Comparison of ENCODE assay signal across 8 cellular contexts in the genomic region with DNA sequence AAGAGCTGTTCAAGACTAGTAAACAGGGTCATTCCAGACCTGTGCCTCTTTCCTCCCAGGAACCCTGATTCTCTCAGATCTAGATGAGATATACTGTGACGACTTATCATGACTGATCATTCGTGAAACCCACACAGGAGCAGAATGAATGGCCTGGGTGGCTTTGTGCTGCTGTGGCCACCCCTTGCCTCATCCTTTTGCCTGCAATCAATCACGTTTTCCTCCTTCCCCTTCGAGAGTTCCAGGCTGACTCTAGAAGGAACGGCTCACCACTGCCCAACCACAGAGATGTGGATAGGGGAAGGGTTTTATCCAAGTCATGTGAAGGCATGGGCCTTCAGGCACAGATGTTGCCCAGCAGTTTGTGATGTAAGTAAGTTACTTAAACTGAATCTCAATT. TPM values are rescaled to one million over a fixed set of nuclear protein-coding genes. Genes with fewer than 3 reads are reported as not detected.
DNase-seq lines count a peak whose midpoint lies in the region; ATAC-seq and TF ChIP-seq lines count a peak whose summit lies in the region.

No MANE protein-coding gene starts in this region.

- no peak for DNase-seq in CD8-positive, alpha-beta memory T cell
- peak; percentile 87 for DNase-seq in SIG-M5 (lab: John Stamatoyannopoulos, UW)
- DNase-seq in fibroblast of lung (ENCODE audit: low read depth in 2 of 2), result peak; percentile 47 to 57
- DNase-seq in stimulated activated CD4-positive, alpha-beta T cell treated with anti-CD3 and anti-CD28 coated beads, Interleukin-1b, Interleukin-23, amount 100 ng/mL, for 48 hours, result peak; percentile 84
- no peak for DNase-seq in RKO (ENCODE audit: low spot score)
- no peak for DNase-seq in GOT3 (lab: John Stamatoyannopoulos, UW)
- DNase-seq in NCI-H187 treated with DMSO at 0.1 percent for 48 hours (lab: John Stamatoyannopoulos, UW), result no peak

- H3K4me3 ChIP-seq in CD8-positive, alpha-beta memory T cell (ENCODE audit: low read length), result peak overlapping the region; percentile 35
- no peak overlapping the region for H3K4me3 ChIP-seq in fibroblast of lung (replicated peaks in 1 of 4; ENCODE audit: control extremely low read depth in 1 of 4, insufficient read depth in 1 of 4, low read depth in 3 of 4, low read length in 4 of 4)

- peaks cover 7% of the 10 kb centered on the region for H4K20me1 ChIP-seq in fibroblast of lung (ENCODE audit: control insufficient read depth, extremely low read depth, insufficient read depth, low read length)

- peak overlapping the region; percentile 92 to 99 (median 97) for H3K27ac Mint-ChIP-seq in CD8-positive, alpha-beta memory T cell

- H3K27me3 Mint-ChIP-seq in CD8-positive, alpha-beta memory T cell, result no peaks in the 10 kb centered on the region

- ATAC-seq in GM21529 (IDR thresholded peaks at IDR 0.05; ENCODE audit: unreplicated experiment), result peak; percentile 29

- H3K9ac ChIP-seq in fibroblast of lung (ENCODE audit: insufficient read depth, low read length), result no peak overlapping the region

- POLR2A ChIA-PET in CD8-positive, alpha-beta memory T cell (lab: Charles Lee), result no interaction called here

- H3K9me3 ChIP-seq in CD8-positive, alpha-beta memory T cell (ENCODE audit: low read length), result no peaks in the 10 kb centered on the region
- H3K9me3 ChIP-seq in fibroblast of lung (ENCODE audit: control insufficient read depth, insufficient read depth, low read depth, low read length), result no peaks in the 10 kb centered on the region

- no peak for TF ChIP-seq CTCF in fibroblast of lung (conservative IDR thresholded peaks at IDR 0.05 in 1 of 2, IDR thresholded peaks at IDR 0.05 in 1 of 2; ENCODE audit: low read depth in 1 of 2, low read length in 2 of 2)

- CTCF ChIA-PET in CD8-positive, alpha-beta memory T cell (lab: Charles Lee), result interaction anchor here (1.4 to 6.1 kb wide), 6 partner anchors 11 to 71 kb away, joined by 3 to 68 read pairs (median 8); no protein-coding TSS in a partner anchor

- H3K27ac ChIP-seq in CD8-positive, alpha-beta memory T cell (ENCODE audit: low read depth, low read length), result peak overlapping the region; percentile 64
- peak overlapping the region; percentile 72 for H3K27ac ChIP-seq in fibroblast of lung (ENCODE audit: insufficient read depth, low read length)

- no peaks in the 10 kb centered on the region for H3K27me3 ChIP-seq in CD8-positive, alpha-beta memory T cell (ENCODE audit: insufficient read depth, low read length, poor library complexity, severe bottlenecking)
- no peaks in the 10 kb centered on the region for H3K27me3 ChIP-seq in fibroblast of lung (ENCODE audit: control insufficient read depth, insufficient read depth, low read length)

- H3K4me3 Mint-ChIP-seq in CD8-positive, alpha-beta memory T cell, result peak overlapping the region; percentile 51 to 85 (median 74)

- no peaks in the 10 kb centered on the region for H3K9me3 Mint-ChIP-seq in CD8-positive, alpha-beta memory T cell

- H3K79me2 ChIP-seq in fibroblast of lung (ENCODE audit: control insufficient read depth, insufficient read depth, low read length), result peaks cover 99% of the 10 kb centered on the region

- peak overlapping the region; percentile 28 for H3K4me2 ChIP-seq in fibroblast of lung (ENCODE audit: extremely low read depth, insufficient read depth, low read length)

- peaks cover 0 to 35% (median 9%) of the 10 kb centered on the region in 3 donors for H3K36me3 Mint-ChIP-seq in CD8-positive, alpha-beta memory T cell

- no peak overlapping the region for H2AFZ ChIP-seq in fibroblast of lung (ENCODE audit: low read length)

- H3K4me1 ChIP-seq in CD8-positive, alpha-beta memory T cell (ENCODE audit: insufficient read depth, low read length), result peaks cover 94% of the 10 kb centered on the region
- peaks cover 40% of the 10 kb centered on the region for H3K4me1 ChIP-seq in fibroblast of lung (ENCODE audit: control insufficient read depth, extremely low read depth, insufficient read depth, low read length)

- peaks cover 93 to 98% (median 98%) of the 10 kb centered on the region in 3 donors for H3K4me1 Mint-ChIP-seq in CD8-positive, alpha-beta memory T cell

- H3K36me3 ChIP-seq in CD8-positive, alpha-beta memory T cell (ENCODE audit: insufficient read depth, low read length), result peaks cover 13% of the 10 kb centered on the region
- H3K36me3 ChIP-seq in fibroblast of lung (ENCODE audit: control insufficient read depth, insufficient read depth, low read length), result peaks cover 4% of the 10 kb centered on the region

RNA-seq across cellular contexts. Expression of a gene that starts 5.8 kb away (rescaled TPM):
- total RNA-seq in CD8-positive, alpha-beta memory T cell, result 100 to 1,000 TPM; 452 to 459 TPM
- polyA plus RNA-seq in CD8-positive, alpha-beta memory T cell, result 351 TPM
- total RNA-seq in fibroblast of lung, result 430 and 615 TPM in 2 replicates
- polyA plus RNA-seq in fibroblast of lung, result 421 and 591 TPM in 2 replicates
- 503 and 689 TPM in 2 replicates for polyA plus RNA-seq in fibroblast of lung (2012)
- 567 and 955 TPM in 2 replicates for polyA minus RNA-seq in fibroblast of lung (ENCODE audit: low replicate concordance)

Comparison
In these comparisons a context has a peak if more than half of its experiments do, and no peak if none do; other contexts are left out.
1. DNase-seq: peak in SIG-M5 (single experiment), fibroblast of lung (2 of 2) and stimulated activated CD4-positive, alpha-beta T cell treated with anti-CD3 and anti-CD28 coated beads, Interleukin-1b, Interleukin-23, amount 100 ng/mL, for 48 hours (single experiment); none in CD8-positive, alpha-beta memory T cell (0 of 5), RKO (single experiment), GOT3 (single experiment) and NCI-H187 treated with DMSO at 0.1 percent for 48 hours (single experiment).